ENCODE assay signal across 16 cellular contexts in the genomic region with DNA sequence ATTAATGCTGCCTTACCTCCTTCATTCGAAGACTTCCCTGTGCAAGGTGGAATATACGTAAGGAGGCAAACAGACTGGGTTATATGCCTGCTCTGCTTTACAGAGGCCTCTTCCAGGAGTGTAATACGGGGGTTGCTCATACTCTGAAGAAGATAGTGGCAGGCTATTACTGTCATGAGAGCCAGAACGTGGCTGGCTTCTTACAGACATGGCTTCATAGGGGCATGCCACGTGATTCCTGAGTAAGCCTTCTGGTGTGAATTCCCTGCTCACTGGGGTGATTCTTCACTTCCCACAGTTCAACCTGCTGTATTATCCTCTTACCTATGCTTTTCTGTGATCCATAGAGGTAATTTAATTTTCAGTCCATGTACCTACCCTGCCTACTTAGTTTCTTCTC.
DNase-seq lines count a peak whose midpoint lies in the region; ATAC-seq and FAIRE-seq lines count a peak whose summit lies in the region.
"Had no signal": no experiment of that assay in that cellular context is flagged by ENCODE, and none has a peak within 500 bp of the region (broad histone marks: within the 10 kb centered on the region; RNA-seq: fewer than 3 reads in every experiment).

No MANE protein-coding gene starts in this region.

- FAIRE-seq in frontal cortex (lab: Jason Lieb, UNC), result no peak
- FAIRE-seq: GM12878, GM19239 had no signal

- peak overlapping the region; percentile 63 for H3K27ac Mint-ChIP-seq in T-helper 17 cell
- H3K27ac Mint-ChIP-seq: B cell; CD8-positive, alpha-beta T cell had no signal

- DNase-seq in G401 (ENCODE audit: low spot score), result peak; percentile 62
- DNase-seq in T-helper 17 cell, result no peak
- DNase-seq in glomerular visceral epithelial cell (ENCODE audit: extremely low spot score), result peak; percentile 54
- peak; percentile 52 for DNase-seq in renal cortical epithelial cell (ENCODE audit: low read depth)
- no peak for DNase-seq in frontal cortex (ENCODE audit: low spot score in 2 of 2)
- DNase-seq: Calu3; CD8-positive, alpha-beta T cell; DMS79 treated with DMSO at 0.1 percent for 48 hours; GM23248; IMR-90 had no signal

- no peaks in the 10 kb centered on the region for H3K36me3 Mint-ChIP-seq in T-helper 17 cell (ENCODE audit: low read depth)
- H3K36me3 Mint-ChIP-seq: CD8-positive, alpha-beta T cell had no signal

- no peaks in the 10 kb centered on the region for H3K9me3 ChIP-seq in T-helper 17 cell (ENCODE audit: control insufficient read depth, low read length, poor library complexity, severe bottlenecking)
- H3K9me3 ChIP-seq: BLaER1 treated with 17β-estradiol and CSF1 and Interleukin-3, amounts not matched to agents 10 nM and 100 nM; HAP-1 had no signal

- ATAC-seq in T-helper 17 cell, result no peak
- ATAC-seq in GM21381 (IDR thresholded peaks at IDR 0.05; ENCODE audit: unreplicated experiment), result no peak
- ATAC-seq: CD8-positive, alpha-beta T cell; GM12878 had no signal

- H3K27me3 Mint-ChIP-seq in T-helper 17 cell, result no peaks in the 10 kb centered on the region
- H3K27me3 Mint-ChIP-seq: B cell had no signal

- peaks cover 6% of the 10 kb centered on the region for H3K4me1 Mint-ChIP-seq in T-helper 17 cell
- H3K4me1 Mint-ChIP-seq: B cell had no signal

- H3K4me3 Mint-ChIP-seq in T-helper 17 cell, result no peak overlapping the region
- H3K4me3 Mint-ChIP-seq: B cell; CD8-positive, alpha-beta T cell had no signal

- in situ Hi-C loops in G401 (cut with HindIII; ENCODE audit: low sequenced_read_pairs), result no loop called here

Comparison
In these comparisons a context has a peak if more than half of its experiments do, and no peak if none do; other contexts are left out.
1. DNase-seq: peak in G401 (single experiment), glomerular visceral epithelial cell (single experiment) and renal cortical epithelial cell (single experiment); none in T-helper 17 cell (0 of 3) and frontal cortex (0 of 2).